Comparison of ENCODE assay signal across 26 cellular contexts in genomic region chr4:4338632-4339031, GRCh38. TPM values are rescaled to one million over a fixed set of nuclear protein-coding genes. Genes with fewer than 3 reads are reported as not detected.
"Had no signal": no experiment of that assay in that cellular context is flagged by ENCODE, and none has a peak within 500 bp of the region (broad histone marks: within the 10 kb centered on the region; RNA-seq: fewer than 3 reads in every experiment).

No MANE protein-coding gene starts in this region.

- H3K9me3 Mint-ChIP-seq: activated B cell treated with CpG ODN at 0.5 μM for 24 hours; activated CD4-positive, alpha-beta memory T cell treated with anti-CD3 and anti-CD28 coated beads, Interleukin-2, amount 10 ng/mL, durations not matched to agents 7 days and 5 days; activated naive CD8-positive, alpha-beta T cell treated with anti-CD3 and anti-CD28 coated beads, Interleukin-2, amount 50 U/mL, for 24 hours; endodermal cell; naive thymus-derived CD4-positive, alpha-beta T cell; neural crest cell; stimulated activated memory B cell treated with anti-CD40 and anti-IgM and Interleukin-4, amounts not matched to agents 10 μg/mL and 1 μg/mL and 100 μg/mL, for 72 hours; type B pancreatic cell had no signal

- DNase-seq: activated B cell treated with CpG ODN at 0.5 μM for 24 hours; activated CD4-positive, alpha-beta memory T cell treated with anti-CD3 and anti-CD28 coated beads, Interleukin-2, amount 10 ng/mL, durations not matched to agents 7 days and 5 days; activated CD4-positive, alpha-beta T cell treated with anti-CD3 and anti-CD28 coated beads for 48 hours; activated effector memory CD4-positive, alpha-beta T cell treated with anti-CD3 and anti-CD28 coated beads, Interleukin-2, amount 50 U/mL, for 16 hours; activated naive CD4-positive, alpha-beta T cell treated with anti-CD3 and anti-CD28 coated beads, Interleukin-2, amount 50 U/mL, for 16 hours; activated naive CD8-positive, alpha-beta T cell treated with anti-CD3 and anti-CD28 coated beads, Interleukin-2, amount 50 U/mL, for 24 hours; activated T-cell treated with anti-CD3 and anti-CD28 coated beads for 4 hours; anterior cingulate cortex; body of pancreas; cortex of kidney; endodermal cell; esophagus squamous epithelium; head of caudate nucleus; islet precursor cell; left colon; naive thymus-derived CD4-positive, alpha-beta T cell; sigmoid colon; stimulated activated CD4-positive, alpha-beta T cell treated with anti-CD3 and anti-CD28 coated beads, Interleukin-15, amount 100 ng/mL, for 24 hours; T-helper 17 cell had no signal

- H3K27ac Mint-ChIP-seq: activated B cell treated with CpG ODN at 0.5 μM for 24 hours; activated CD4-positive, alpha-beta memory T cell treated with anti-CD3 and anti-CD28 coated beads, Interleukin-2, amount 10 ng/mL, durations not matched to agents 7 days and 5 days; activated naive CD8-positive, alpha-beta T cell treated with anti-CD3 and anti-CD28 coated beads, Interleukin-2, amount 50 U/mL, for 24 hours; endodermal cell; stimulated activated memory B cell treated with anti-CD40 and anti-IgM and Interleukin-4, amounts not matched to agents 10 μg/mL and 1 μg/mL and 100 μg/mL, for 72 hours; T-helper 17 cell; type B pancreatic cell had no signal

- H3K4me3 Mint-ChIP-seq: activated B cell treated with CpG ODN at 0.5 μM for 24 hours; activated CD4-positive, alpha-beta memory T cell treated with anti-CD3 and anti-CD28 coated beads, Interleukin-2, amount 10 ng/mL, durations not matched to agents 7 days and 5 days; activated naive CD8-positive, alpha-beta T cell treated with anti-CD3 and anti-CD28 coated beads, Interleukin-2, amount 50 U/mL, for 24 hours; endodermal cell; naive thymus-derived CD4-positive, alpha-beta T cell; neural crest cell; stimulated activated memory B cell treated with anti-CD40 and anti-IgM and Interleukin-4, amounts not matched to agents 10 μg/mL and 1 μg/mL and 100 μg/mL, for 72 hours; T-helper 17 cell; type B pancreatic cell had no signal

- H3K9me3 ChIP-seq: body of pancreas, esophagus squamous epithelium, gastroesophageal sphincter, sigmoid colon had no signal

- H3K36me3 ChIP-seq: cardiac muscle cell, esophagus squamous epithelium, gastroesophageal sphincter, sigmoid colon had no signal

- H3K4me1 Mint-ChIP-seq: neural crest cell had no signal

- H3K27ac ChIP-seq: body of pancreas, esophagus squamous epithelium, gastroesophageal sphincter, sigmoid colon had no signal

- H3K4me1 ChIP-seq: body of pancreas, esophagus squamous epithelium, gastroesophageal sphincter, sigmoid colon had no signal

- H3K36me3 Mint-ChIP-seq: naive thymus-derived CD4-positive, alpha-beta T cell; stimulated activated memory B cell treated with anti-CD40 and anti-IgM and Interleukin-4, amounts not matched to agents 10 μg/mL and 1 μg/mL and 100 μg/mL, for 72 hours; type B pancreatic cell had no signal

- H3K27me3 ChIP-seq: body of pancreas, cardiac muscle cell, sigmoid colon had no signal

- ATAC-seq: activated naive CD8-positive, alpha-beta T cell treated with anti-CD3 and anti-CD28 coated beads, Interleukin-2, amount 50 U/mL, for 24 hours; body of pancreas; gastroesophageal sphincter; left colon; naive thymus-derived CD4-positive, alpha-beta T cell; stimulated activated memory B cell treated with anti-CD40 and anti-IgM and Interleukin-4, amounts not matched to agents 10 μg/mL and 1 μg/mL and 100 μg/mL, for 72 hours; T-helper 17 cell had no signal

- H3K27me3 Mint-ChIP-seq: activated naive CD8-positive, alpha-beta T cell treated with anti-CD3 and anti-CD28 coated beads, Interleukin-2, amount 50 U/mL, for 24 hours; naive thymus-derived CD4-positive, alpha-beta T cell; T-helper 17 cell had no signal

- H3K4me3 ChIP-seq: body of pancreas, cardiac muscle cell, esophagus squamous epithelium, gastroesophageal sphincter, lung, sigmoid colon had no signal

RNA-seq across cellular contexts. Expression of gene NSG1, which starts 48.3 kb away (rescaled TPM):
- total RNA-seq: activated B cell treated with CpG ODN at 0.5 μM for 24 hours, osteoblast had no signal
